Comparison of ENCODE assay signal across 19 cellular contexts in genomic region chr14:90613997-90614396, GRCh38.
DNase-seq lines count a peak whose midpoint lies in the region; ATAC-seq and TF ChIP-seq lines count a peak whose summit lies in the region.
"Had no signal": no experiment of that assay in that cellular context is flagged by ENCODE, and none has a peak within 500 bp of the region (broad histone marks: within the 10 kb centered on the region; RNA-seq: fewer than 3 reads in every experiment).

No MANE protein-coding gene starts in this region.

- no peak overlapping the region for H3K4me3 Mint-ChIP-seq in dendritic cell treated with granulocyte-macrophage colony-stimulating factor and Interleukin-4, amounts not matched to agents 40 ng/mL and 50 ng/mL, for 4 days
- no peak overlapping the region for H3K4me3 Mint-ChIP-seq in nephron
- H3K4me3 Mint-ChIP-seq: H9 had no signal

- H3K27ac Mint-ChIP-seq in dendritic cell treated with granulocyte-macrophage colony-stimulating factor and Interleukin-4, amounts not matched to agents 40 ng/mL and 50 ng/mL, for 4 days: peak overlapping the region; percentile 53
- peak overlapping the region in 2 of 3 experiments; percentile 98 to 99 for H3K27ac Mint-ChIP-seq in nephron

- DNase-seq in stimulated activated CD8-positive, alpha-beta memory T cell treated with anti-CD3 and anti-CD28 coated beads, Interleukin-4, amount 100 ng/mL, for 48 hours: peak; percentile 1
- no peak for DNase-seq in NCI-H226
- DNase-seq: Calu3, DMS79 treated with DMSO at 0.1 percent for 48 hours, GF-D8, H9, KBM-7, MG63, NCI-H2029, NCI-H446 treated with DMSO at 0.1 percent for 48 hours, NCI-H526, PC-9 had no signal

- no peaks in the 10 kb centered on the region for H3K9me3 Mint-ChIP-seq in dendritic cell treated with granulocyte-macrophage colony-stimulating factor and Interleukin-4, amounts not matched to agents 40 ng/mL and 50 ng/mL, for 4 days
- H3K9me3 Mint-ChIP-seq in nephron: no peaks in the 10 kb centered on the region
- H3K9me3 Mint-ChIP-seq: H9 had no signal

- H3K4me1 Mint-ChIP-seq in dendritic cell treated with granulocyte-macrophage colony-stimulating factor and Interleukin-4, amounts not matched to agents 40 ng/mL and 50 ng/mL, for 4 days (ENCODE audit: low read depth): peaks cover 60% of the 10 kb centered on the region
- peaks cover 65% of the 10 kb centered on the region for H3K4me1 Mint-ChIP-seq in nephron

- peaks cover 20% of the 10 kb centered on the region for H3K36me3 Mint-ChIP-seq in dendritic cell treated with granulocyte-macrophage colony-stimulating factor and Interleukin-4, amounts not matched to agents 40 ng/mL and 50 ng/mL, for 4 days (ENCODE audit: low read depth)
- peaks cover 13% of the 10 kb centered on the region for H3K36me3 Mint-ChIP-seq in nephron (ENCODE audit: low read depth)

- ATAC-seq in GM18517 (IDR thresholded peaks at IDR 0.05; ENCODE audit: unreplicated experiment) (no peak), GM19463 (IDR thresholded peaks at IDR 0.05; ENCODE audit: unreplicated experiment) (no peak)
- ATAC-seq: Right ventricle myocardium inferior had no signal

- H3K27me3 Mint-ChIP-seq in dendritic cell treated with granulocyte-macrophage colony-stimulating factor and Interleukin-4, amounts not matched to agents 40 ng/mL and 50 ng/mL, for 4 days: no peaks in the 10 kb centered on the region
- H3K27me3 Mint-ChIP-seq in nephron (ENCODE audit: low read depth): peaks cover 3% of the 10 kb centered on the region

- H3K27ac ChIP-seq in angular gyrus (ENCODE audit: low read depth, low read length): peak overlapping the region; percentile 0
- H3K27ac ChIP-seq: PC-9, SJSA1 had no signal

- TF ChIP-seq CTCF in nephron (IDR thresholded peaks at IDR 0.05; ENCODE audit: unreplicated experiment in 3 of 3): no peak

- intact Hi-C loops in dendritic cell treated with granulocyte-macrophage colony-stimulating factor and Interleukin-4, amounts not matched to agents 40 ng/mL and 50 ng/mL, for 4 days (cut with micrococcal nuclease): no loop called here
